Comparison of ENCODE assay signal across 7 cellular contexts in the genomic region with DNA sequence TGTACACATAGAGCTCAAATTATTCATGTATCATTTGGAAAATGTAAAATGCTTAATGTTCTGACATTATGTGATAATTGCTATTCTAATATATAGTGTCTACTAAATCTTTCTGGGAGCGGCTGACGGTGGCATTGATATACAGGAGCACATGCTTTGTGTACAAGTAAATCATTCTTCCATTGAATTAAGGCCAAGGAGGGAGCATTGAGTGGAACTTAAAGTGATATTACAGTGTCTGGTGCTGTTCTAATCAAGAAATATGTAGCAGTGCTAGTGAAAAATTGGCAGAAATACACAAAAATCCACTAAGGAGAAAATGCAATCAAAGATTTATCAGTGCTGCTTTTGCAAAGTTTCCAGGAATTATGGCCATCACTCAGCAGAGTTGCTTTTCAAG.
"Had no signal": no experiment of that assay in that cellular context is flagged by ENCODE, and none has a peak within 500 bp of the region (broad histone marks: within the 10 kb centered on the region; RNA-seq: fewer than 3 reads in every experiment).

No MANE protein-coding gene starts in this region.

- ATAC-seq: HCT116, HepG2 had no signal

- DNase-seq: GM23248, GOT3, H7, HFFc6, KBM-7 had no signal
